Comparison of ENCODE assay signal across 15 cellular contexts in genomic region chr19:47027586-47028371, GRCh38.
"Had no signal": no experiment of that assay in that cellular context is flagged by ENCODE, and none has a peak within 500 bp of the region (broad histone marks: within the 10 kb centered on the region; RNA-seq: fewer than 3 reads in every experiment).

No MANE protein-coding gene starts in this region.

- H3K27ac ChIP-seq: adrenal gland, ovary, sigmoid colon, spleen, thyroid gland had no signal

- H3K9me3 ChIP-seq: adrenal gland, ovary, sigmoid colon, spleen, thyroid gland had no signal

- ATAC-seq: activated T-helper 17 cell treated with anti-CD3 and anti-CD28 coated beads, Interleukin-2, amount 50 U/mL, for 72 hours; natural killer cell treated with Interleukin-12 subunit alpha and Interleukin-12 subunit beta and Interleukin-15 and Interleukin-18, amount 100 ng/mL, for 72 hours; stimulated activated effector memory CD8-positive, alpha-beta T cell treated with anti-CD3 and anti-CD28 coated beads, Interleukin-12 subunit alpha, Interleukin-12 subunit beta, amount 100 ng/mL, for 72 hours; T-cell had no signal

- H3K4me1 ChIP-seq: adrenal gland had no signal

- DNase-seq: activated CD4-positive, alpha-beta T cell treated with anti-CD3 and anti-CD28 coated beads, Interleukin-2, amount 50 U/mL, for 4 hours; activated CD4-positive, CD25-positive, alpha-beta regulatory T cell treated with anti-CD3 and anti-CD28 coated beads, Interleukin-2, amount 50 U/mL, for 72 hours; activated naive CD4-positive, alpha-beta T cell treated with anti-CD3 and anti-CD28 coated beads, Interleukin-2, amount 50 U/mL, for 16 hours; activated T-cell treated with anti-CD3 and anti-CD28 coated beads for 4 hours; adrenal gland; kidney glomerular epithelial cell; ovary; sigmoid colon; spleen; T-cell; T-helper 9 cell; thyroid gland had no signal

- H3K36me3 ChIP-seq: adrenal gland, ovary, sigmoid colon, spleen, thyroid gland had no signal

- H3K4me3 ChIP-seq: adrenal gland, ovary, sigmoid colon, spleen, thyroid gland had no signal

- H3K27me3 ChIP-seq: ovary had no signal
